ENCODE assay signal across 15 cellular contexts in the genomic region with DNA sequence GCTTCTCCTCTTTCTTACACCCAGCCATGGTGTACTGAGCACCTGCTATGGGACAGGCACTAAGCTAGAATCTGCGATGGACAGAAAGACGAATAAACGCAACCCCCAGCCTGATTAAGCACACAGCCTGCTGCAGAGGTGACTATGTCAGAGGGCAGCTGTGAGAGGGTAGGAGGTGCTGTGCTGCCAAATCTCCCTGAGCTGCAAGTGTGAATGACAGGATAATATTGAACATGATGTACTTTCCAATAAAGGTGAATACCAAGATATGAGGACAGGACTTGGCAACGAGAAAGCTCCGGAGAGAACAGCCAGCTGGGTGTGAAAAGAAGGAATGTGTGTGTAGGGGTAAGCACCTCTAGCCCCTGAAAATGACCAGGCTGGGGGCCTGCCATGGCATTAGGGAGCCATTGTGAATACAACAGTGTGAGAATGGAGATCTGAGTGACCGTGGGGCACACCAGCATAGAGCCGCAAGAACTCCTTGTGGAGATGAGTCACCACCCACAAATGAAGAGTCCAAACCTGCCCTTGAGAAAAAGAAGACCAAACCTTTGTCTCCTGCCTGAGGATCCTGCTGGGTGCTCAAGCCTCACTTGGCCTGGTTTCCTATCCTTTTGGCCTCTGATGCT.
A peak's percentile ranks its signal among the peaks of the same experiment; 100 is the strongest.
DNase-seq lines count a peak whose midpoint lies in the region; ATAC-seq and TF ChIP-seq lines count a peak whose summit lies in the region.
"Had no signal": no experiment of that assay in that cellular context is flagged by ENCODE, and none has a peak within 500 bp of the region (broad histone marks: within the 10 kb centered on the region; RNA-seq: fewer than 3 reads in every experiment).

No MANE protein-coding gene starts in this region.

- POLR2A ChIA-PET in naive thymus-derived CD4-positive, alpha-beta T cell (lab: Charles Lee), result no interaction called here

- H3K4me1 Mint-ChIP-seq in naive thymus-derived CD4-positive, alpha-beta T cell, result no peaks in the 10 kb centered on the region
- H3K4me1 Mint-ChIP-seq in activated CD4-positive, alpha-beta T cell treated with anti-CD3 and anti-CD28 coated beads, Interleukin-2, amount 10 ng/mL, durations not matched to agents 24 days and 14 days, result no peaks in the 10 kb centered on the region
- no peaks in the 10 kb centered on the region for H3K4me1 Mint-ChIP-seq in stimulated activated naive B cell treated with anti-CD40 and anti-IgM and Interleukin-4, amounts not matched to agents 10 μg/mL and 1 μg/mL and 100 μg/mL, for 72 hours

- H3K9ac ChIP-seq in mammary epithelial cell (ENCODE audit: insufficient read depth, low read length), result no peak overlapping the region

- intact Hi-C loops in mammary epithelial cell (cut with micrococcal nuclease), result no loop called here
- intact Hi-C loops in naive thymus-derived CD4-positive, alpha-beta T cell (cut with micrococcal nuclease), result no loop called here
- intact Hi-C loops in activated CD4-positive, alpha-beta T cell treated with anti-CD3 and anti-CD28 coated beads, Interleukin-2, amount 10 ng/mL, durations not matched to agents 24 days and 14 days (cut with micrococcal nuclease), result no loop called here

- no peaks in the 10 kb centered on the region for H3K36me3 Mint-ChIP-seq in naive thymus-derived CD4-positive, alpha-beta T cell
- no peaks in the 10 kb centered on the region for H3K36me3 Mint-ChIP-seq in activated CD4-positive, alpha-beta T cell treated with anti-CD3 and anti-CD28 coated beads, Interleukin-2, amount 10 ng/mL, durations not matched to agents 24 days and 14 days (ENCODE audit: low read depth)
- H3K36me3 Mint-ChIP-seq in stimulated activated naive B cell treated with anti-CD40 and anti-IgM and Interleukin-4, amounts not matched to agents 10 μg/mL and 1 μg/mL and 100 μg/mL, for 72 hours, result no peaks in the 10 kb centered on the region

- H3K9me3 Mint-ChIP-seq in naive thymus-derived CD4-positive, alpha-beta T cell, result no peaks in the 10 kb centered on the region
- H3K9me3 Mint-ChIP-seq in activated CD4-positive, alpha-beta T cell treated with anti-CD3 and anti-CD28 coated beads, Interleukin-2, amount 10 ng/mL, durations not matched to agents 24 days and 14 days, result no peaks in the 10 kb centered on the region
- H3K9me3 Mint-ChIP-seq in stimulated activated naive B cell treated with anti-CD40 and anti-IgM and Interleukin-4, amounts not matched to agents 10 μg/mL and 1 μg/mL and 100 μg/mL, for 72 hours, result no peaks in the 10 kb centered on the region
- H3K9me3 Mint-ChIP-seq: stimulated activated naive CD8-positive, alpha-beta T cell treated with anti-CD3 and anti-CD28 coated beads, Interleukin-15, Interleukin-2, amounts not matched to agents 100 ng/mL and 50 ng/mL, for 24 hours had no signal

- CTCF ChIA-PET in mammary epithelial cell (lab: Charles Lee; ENCODE audit: low non-redundant PET), result no interaction called here
- CTCF ChIA-PET in naive thymus-derived CD4-positive, alpha-beta T cell (lab: Charles Lee), result no interaction called here

- peak; percentile 45 for DNase-seq in GM03348 (ENCODE audit: low spot score)
- peak; percentile 4 for DNase-seq in NOMO-1 treated with DMSO at 0.1 percent for 48 hours (lab: John Stamatoyannopoulos, UW; ENCODE audit: unreplicated experiment)
- DNase-seq in mammary epithelial cell, result peak; percentile 71
- DNase-seq in naive thymus-derived CD4-positive, alpha-beta T cell, result no peak
- DNase-seq in activated CD4-positive, alpha-beta T cell treated with anti-CD3 and anti-CD28 coated beads, Interleukin-2, amount 10 ng/mL, durations not matched to agents 24 days and 14 days, result no peak
- no peak for DNase-seq in stimulated activated naive B cell treated with anti-CD40 and anti-IgM and Interleukin-4, amounts not matched to agents 10 μg/mL and 1 μg/mL and 100 μg/mL, for 72 hours
- DNase-seq in hypothalamus (lab: John Stamatoyannopoulos, UW), result no peak
- DNase-seq: activated naive CD4-positive, alpha-beta T cell treated with anti-CD3 and anti-CD28 coated beads, Interleukin-2, amount 50 U/mL, for 16 hours; C1 segment of cervical spinal cord; GDM1; NCI-H1436; NCI-H526; SIG-M5 had no signal

- no peaks in the 10 kb centered on the region for H3K27me3 ChIP-seq in mammary epithelial cell (ENCODE audit: insufficient read depth, low read length)
- H3K27me3 ChIP-seq in naive thymus-derived CD4-positive, alpha-beta T cell (ENCODE audit: control insufficient read depth in 2 of 2, insufficient read depth in 2 of 2, low read length in 2 of 2), result no peaks in the 10 kb centered on the region

- no peak overlapping the region for H3K27ac ChIP-seq in mammary epithelial cell (ENCODE audit: insufficient read depth, low read depth, low read length)
- no peak overlapping the region for H3K27ac ChIP-seq in naive thymus-derived CD4-positive, alpha-beta T cell (ENCODE audit: low read depth, low read length)

- no peaks in the 10 kb centered on the region for H3K36me3 ChIP-seq in mammary epithelial cell (ENCODE audit: insufficient read depth, low read length)
- H3K36me3 ChIP-seq in naive thymus-derived CD4-positive, alpha-beta T cell (ENCODE audit: control insufficient read depth in 2 of 3, insufficient read depth in 3 of 3, low read length in 3 of 3), result no peaks in the 10 kb centered on the region

- no peak for TF ChIP-seq CTCF in mammary epithelial cell (conservative IDR thresholded peaks at IDR 0.05 in 1 of 2, IDR thresholded peaks at IDR 0.05 in 1 of 2; ENCODE audit: extremely low read depth in 1 of 2, insufficient read depth in 1 of 2, low read depth in 1 of 2, low read length in 2 of 2)

- H3K4me3 Mint-ChIP-seq in naive thymus-derived CD4-positive, alpha-beta T cell, result no peak overlapping the region
- no peak overlapping the region for H3K4me3 Mint-ChIP-seq in activated CD4-positive, alpha-beta T cell treated with anti-CD3 and anti-CD28 coated beads, Interleukin-2, amount 10 ng/mL, durations not matched to agents 24 days and 14 days
- H3K4me3 Mint-ChIP-seq in stimulated activated naive B cell treated with anti-CD40 and anti-IgM and Interleukin-4, amounts not matched to agents 10 μg/mL and 1 μg/mL and 100 μg/mL, for 72 hours, result no peak overlapping the region
- H3K4me3 Mint-ChIP-seq: stimulated activated naive CD8-positive, alpha-beta T cell treated with anti-CD3 and anti-CD28 coated beads, Interleukin-15, Interleukin-2, amounts not matched to agents 100 ng/mL and 50 ng/mL, for 24 hours had no signal

- H3K79me2 ChIP-seq in mammary epithelial cell (ENCODE audit: insufficient read depth, low read length), result no peaks in the 10 kb centered on the region

- in situ Hi-C loops in mammary epithelial cell (cut with MboI; ENCODE audit: low sequenced_read_pairs in 2 of 2), result no loop called here

- dilution Hi-C loops in mammary epithelial cell (cut with HindIII; ENCODE audit: low sequenced_read_pairs), result no loop called here

- H3K4me2 ChIP-seq in mammary epithelial cell (ENCODE audit: insufficient read depth, low read depth, low read length), result peak overlapping the region; percentile 58

- no TSS peak for BruUV-seq in mammary epithelial cell (replicated peaks; lab: Mats Ljungman, UMichigan)

- peaks cover 15% of the 10 kb centered on the region for H3K4me1 ChIP-seq in mammary epithelial cell (ENCODE audit: insufficient read depth, low read length)
- no peaks in the 10 kb centered on the region for H3K4me1 ChIP-seq in naive thymus-derived CD4-positive, alpha-beta T cell (ENCODE audit: control insufficient read depth in 2 of 2, insufficient read depth in 2 of 2, low read length in 2 of 2)

- peaks cover 4 to 49% (median 17%) of the 10 kb centered on the region in 5 donors for H3K27me3 Mint-ChIP-seq in naive thymus-derived CD4-positive, alpha-beta T cell
- peaks cover 34% of the 10 kb centered on the region for H3K27me3 Mint-ChIP-seq in activated CD4-positive, alpha-beta T cell treated with anti-CD3 and anti-CD28 coated beads, Interleukin-2, amount 10 ng/mL, durations not matched to agents 24 days and 14 days
- peaks cover 17 to 34% of the 10 kb centered on the region in 2 donors for H3K27me3 Mint-ChIP-seq in stimulated activated naive B cell treated with anti-CD40 and anti-IgM and Interleukin-4, amounts not matched to agents 10 μg/mL and 1 μg/mL and 100 μg/mL, for 72 hours

- no peak overlapping the region for H3K4me3 ChIP-seq in mammary epithelial cell (replicated peaks in 1 of 3; ENCODE audit: insufficient read depth in 1 of 3, low read depth in 2 of 3, low read length in 3 of 3)
- H3K4me3 ChIP-seq in naive thymus-derived CD4-positive, alpha-beta T cell (ENCODE audit: low read length), result no peak overlapping the region

- peak; percentile 32 for ATAC-seq in naive thymus-derived CD4-positive, alpha-beta T cell
- no peak for ATAC-seq in stimulated activated naive B cell treated with anti-CD40 and anti-IgM and Interleukin-4, amounts not matched to agents 10 μg/mL and 1 μg/mL and 100 μg/mL, for 72 hours (replicated peaks)
- ATAC-seq in GM21786 (IDR thresholded peaks at IDR 0.05; ENCODE audit: unreplicated experiment), result no peak

- no peaks in the 10 kb centered on the region for H4K20me1 ChIP-seq in mammary epithelial cell (ENCODE audit: insufficient read depth, low read length)

- no peak overlapping the region for H3K27ac Mint-ChIP-seq in naive thymus-derived CD4-positive, alpha-beta T cell
- no peak overlapping the region for H3K27ac Mint-ChIP-seq in activated CD4-positive, alpha-beta T cell treated with anti-CD3 and anti-CD28 coated beads, Interleukin-2, amount 10 ng/mL, durations not matched to agents 24 days and 14 days
- no peak overlapping the region for H3K27ac Mint-ChIP-seq in stimulated activated naive B cell treated with anti-CD40 and anti-IgM and Interleukin-4, amounts not matched to agents 10 μg/mL and 1 μg/mL and 100 μg/mL, for 72 hours
- H3K27ac Mint-ChIP-seq: stimulated activated naive CD8-positive, alpha-beta T cell treated with anti-CD3 and anti-CD28 coated beads, Interleukin-15, Interleukin-2, amounts not matched to agents 100 ng/mL and 50 ng/mL, for 24 hours had no signal

- WGBS in mammary epithelial cell (ENCODE audit: low coverage, missing lambda C conversion rate), result 60% methylated on average over 7 of the region's 7 CpGs

- H3K9me3 ChIP-seq in mammary epithelial cell (replicated peaks; ENCODE audit: insufficient read depth, low read length), result no peaks in the 10 kb centered on the region
- H3K9me3 ChIP-seq in naive thymus-derived CD4-positive, alpha-beta T cell (ENCODE audit: control insufficient read depth in 2 of 3, low read length in 3 of 3), result no peaks in the 10 kb centered on the region

- no peak overlapping the region for H2AFZ ChIP-seq in mammary epithelial cell (ENCODE audit: low read depth, low read length)

Comparison
In these comparisons a context has a peak if more than half of its experiments do, and no peak if none do; other contexts are left out.
1. DNase-seq: peak in GM03348 (single experiment), NOMO-1 treated with DMSO at 0.1 percent for 48 hours (single experiment) and mammary epithelial cell (single experiment); none in naive thymus-derived CD4-positive, alpha-beta T cell (0 of 9), activated CD4-positive, alpha-beta T cell treated with anti-CD3 and anti-CD28 coated beads, Interleukin-2, amount 10 ng/mL, durations not matched to agents 24 days and 14 days (single experiment), stimulated activated naive B cell treated with anti-CD40 and anti-IgM and Interleukin-4, amounts not matched to agents 10 μg/mL and 1 μg/mL and 100 μg/mL, for 72 hours (single experiment) and hypothalamus (0 of 51).